Comparison of ENCODE assay signal across 18 cellular contexts in genomic region chr10:802506-802905, GRCh38.
DNase-seq lines count a peak whose midpoint lies in the region; ATAC-seq and TF ChIP-seq lines count a peak whose summit lies in the region.
"Had no signal": no experiment of that assay in that cellular context is flagged by ENCODE, and none has a peak within 500 bp of the region (broad histone marks: within the 10 kb centered on the region; RNA-seq: fewer than 3 reads in every experiment).

No MANE protein-coding gene starts in this region.

- H3K27me3 ChIP-seq in BLaER1 (no peaks in the 10 kb centered on the region), DND-41 (ENCODE audit: insufficient read depth, low read length, poor library complexity) (no peaks in the 10 kb centered on the region), stomach (no peaks in the 10 kb centered on the region)

- no peak for TF ChIP-seq EP300 in stomach (IDR thresholded peaks at IDR 0.05)

- peaks cover 30% of the 10 kb centered on the region for H3K9me3 ChIP-seq in BLaER1
- H3K9me3 ChIP-seq in DND-41 (ENCODE audit: insufficient read depth, low read length, severe bottlenecking): peaks cover 10% of the 10 kb centered on the region
- no peaks in the 10 kb centered on the region for H3K9me3 ChIP-seq in stomach

- DNase-seq in DND-41 (no peak), coronary artery (ENCODE audit: low spot score) (peak; percentile 56), myocyte (ENCODE audit: low read depth) (peak; percentile 71), SKM-1 treated with dmso at 0.1 percent for 144 hours (lab: John Stamatoyannopoulos, UW; ENCODE audit: unreplicated experiment) (no peak), stomach (no peak)
- DNase-seq: COR-L47, DMS153, EL, KG1, NCI-H1048, NCI-H1436 treated with DMSO at 0.1 percent for 48 hours, NCI-H2029 treated with DMSO at 0.1 percent for 48 hours, NCI-H2171 treated with DMSO at 0.1 percent for 48 hours, NCI-H446 treated with DMSO at 0.1 percent for 48 hours, NCI-H82, PC-9 had no signal

- no peak overlapping the region for H3K27ac ChIP-seq in BLaER1
- H3K27ac ChIP-seq in DND-41 (ENCODE audit: low read length): no peak overlapping the region
- no peak overlapping the region for H3K27ac ChIP-seq in coronary artery
- H3K27ac ChIP-seq in stomach: no peak overlapping the region
- H3K27ac ChIP-seq: PC-9 had no signal

- H4K20me1 ChIP-seq in BLaER1 (peaks cover 55% of the 10 kb centered on the region), DND-41 (ENCODE audit: insufficient read depth, low read length) (peaks cover 22% of the 10 kb centered on the region)

- no peak overlapping the region for H2AFZ ChIP-seq in DND-41 (ENCODE audit: low read depth, low read length)
- H2AFZ ChIP-seq: PC-9 had no signal

- H3K4me1 ChIP-seq in BLaER1: peaks cover 56% of the 10 kb centered on the region
- no peaks in the 10 kb centered on the region for H3K4me1 ChIP-seq in DND-41 (ENCODE audit: insufficient read depth, low read length)
- H3K4me1 ChIP-seq in stomach: peaks cover 0 to 11% (median 9%) of the 10 kb centered on the region in 4 donors

- 80 to 87% (median 83%) methylated on average over 9 of the region's 9 CpGs for WGBS in stomach, 5 donors

- TF ChIP-seq CTCF in DND-41 (IDR thresholded peaks at IDR 0.05; ENCODE audit: borderline replicate concordance, extremely low read depth, low read length, poor library complexity, severe bottlenecking): no peak
- TF ChIP-seq CTCF in coronary artery (IDR thresholded peaks at IDR 0.05): no peak
- no peak for TF ChIP-seq CTCF in stomach (IDR thresholded peaks at IDR 0.05)

- H3K9ac ChIP-seq in BLaER1 (no peak overlapping the region), DND-41 (ENCODE audit: low read depth, low read length) (no peak overlapping the region)

- no peak for TF ChIP-seq POLR2A in stomach (IDR thresholded peaks at IDR 0.05)

- H3K36me3 ChIP-seq in BLaER1: peaks cover 16% of the 10 kb centered on the region
- H3K36me3 ChIP-seq in DND-41 (ENCODE audit: insufficient read depth, low read length): peaks cover 22% of the 10 kb centered on the region
- H3K36me3 ChIP-seq in stomach: peaks cover 5 to 26% (median 26%) of the 10 kb centered on the region in 4 donors

- no peaks in the 10 kb centered on the region for H3K79me2 ChIP-seq in DND-41 (ENCODE audit: insufficient read depth, low read length)

- ATAC-seq in DND-41 (ENCODE audit: insufficient read depth, low read depth) (peak; percentile 18; the same call in 1 of the 3 replicates), GM21717 (IDR thresholded peaks at IDR 0.05; ENCODE audit: unreplicated experiment) (no peak)

- intact Hi-C loops in stomach (cut with DNase I; ENCODE audit: low total_unique reads): no loop called here

- peak overlapping the region; percentile 89 for H3K4me2 ChIP-seq in BLaER1
- no peak overlapping the region for H3K4me2 ChIP-seq in DND-41 (ENCODE audit: insufficient read depth, low read length)
- H3K4me2 ChIP-seq: PC-9 had no signal

- no peak overlapping the region for H3K4me3 ChIP-seq in BLaER1
- H3K4me3 ChIP-seq in DND-41 (ENCODE audit: low read depth in 1 of 2, low read length in 2 of 2): no peak overlapping the region
- no peak overlapping the region for H3K4me3 ChIP-seq in coronary artery
- no peak overlapping the region for H3K4me3 ChIP-seq in stomach
- H3K4me3 ChIP-seq: PC-9 had no signal

Comparison
In these comparisons a context has a peak if more than half of its experiments do, and no peak if none do; other contexts are left out.
1. DNase-seq: peak in coronary artery (single experiment) and myocyte (single experiment); none in DND-41 (single experiment), SKM-1 treated with dmso at 0.1 percent for 144 hours (single experiment) and stomach (single experiment).